Comparison of ENCODE assay signal across 18 cellular contexts in genomic region chr2:177318613-177319012, GRCh38. TPM values are rescaled to one million over a fixed set of nuclear protein-coding genes. Genes with fewer than 3 reads are reported as not detected.
A peak's percentile ranks its signal among the peaks of the same experiment; 100 is the strongest.
DNase-seq lines count a peak whose midpoint lies in the region; ATAC-seq and TF ChIP-seq lines count a peak whose summit lies in the region.
"Had no signal": no experiment of that assay in that cellular context is flagged by ENCODE, and none has a peak within 500 bp of the region (broad histone marks: within the 10 kb centered on the region; RNA-seq: fewer than 3 reads in every experiment).

No MANE protein-coding gene starts in this region.

- no peaks in the 10 kb centered on the region for H3K9me3 ChIP-seq in HEK293 (ENCODE audit: control insufficient read depth, insufficient read depth, low read depth, low read length)
- H3K9me3 ChIP-seq in IMR-90 (ENCODE audit: control insufficient read depth, insufficient read depth, low read length) = no peaks in the 10 kb centered on the region
- no peaks in the 10 kb centered on the region for H3K9me3 ChIP-seq in esophagus squamous epithelium
- H3K9me3 ChIP-seq: BE2C, BLaER1, Caco-2 had no signal

- H2BK120ac ChIP-seq in IMR-90 (ENCODE audit: low read depth, low read length) = no peak overlapping the region

- H2BK20ac ChIP-seq in IMR-90 (ENCODE audit: low read depth, low read length) = no peak overlapping the region

- no peak for ATAC-seq in IMR-90 (ENCODE audit: low read depth)

- no peak for DNase-seq in IMR-90
- DNase-seq in esophagus squamous epithelium (lab: John Stamatoyannopoulos, UW) = no peak
- DNase-seq in NCI-H1436 (lab: John Stamatoyannopoulos, UW) = no peak
- no peak for DNase-seq in HUDEP-2 (lab: John Stamatoyannopoulos, UW; ENCODE audit: unreplicated experiment in 76 of 76)
- no peak for DNase-seq in COLO829 (ENCODE audit: low spot score)
- DNase-seq: 8988T; ACHN; BE2C; C1 segment of cervical spinal cord; Caco-2; Calu3; CD4-positive, alpha-beta memory T cell; CD4-positive, CD25-positive, alpha-beta regulatory T cell; CD8-positive, alpha-beta memory T cell; DMS79 treated with DMSO at 0.1 percent for 48 hours; GF-D8 had no signal

- H3K36me3 ChIP-seq in HEK293 (ENCODE audit: control insufficient read depth in 2 of 2, insufficient read depth in 1 of 2, low read length in 2 of 2) = no peaks in the 10 kb centered on the region
- no peaks in the 10 kb centered on the region for H3K36me3 ChIP-seq in IMR-90 (ENCODE audit: control insufficient read depth, insufficient read depth, low read length)
- peaks cover 0 to 6% (median 0%) of the 10 kb centered on the region in 3 donors for H3K36me3 ChIP-seq in esophagus squamous epithelium
- H3K36me3 ChIP-seq: BE2C, BLaER1 had no signal

- no peak overlapping the region for H3K18ac ChIP-seq in IMR-90 (ENCODE audit: low read depth, low read length)

- H3K4me3 ChIP-seq in HEK293 (ENCODE audit: low read depth, low read length) = no peak overlapping the region
- H3K4me3 ChIP-seq in IMR-90 (ENCODE audit: insufficient read depth, low read depth, low read length) = no peak overlapping the region
- H3K4me3 ChIP-seq in esophagus squamous epithelium = no peak overlapping the region
- H3K4me3 ChIP-seq: BLaER1 had no signal

- TF ChIP-seq RAD21 in IMR-90 (IDR thresholded peaks at IDR 0.05; ENCODE audit: low read length) = no peak

- WGBS in IMR-90 (ENCODE audit: extremely low coverage in 2 of 2, insufficient read length in 1 of 2), 2 experiments = no CpG with 5 or more reads among the region's 1 CpG
- WGBS in esophagus squamous epithelium, 2 donors = 50 to 71% methylated on average over 1 of the region's 1 CpG

- no peak overlapping the region for H4K5ac ChIP-seq in IMR-90 (ENCODE audit: low read depth, low read length)

- H2BK5ac ChIP-seq in IMR-90 (ENCODE audit: low read depth, low read length, poor library complexity, severe bottlenecking) = no peak overlapping the region

- no peak overlapping the region for H3K56ac ChIP-seq in IMR-90 (ENCODE audit: extremely low read depth, insufficient read depth, low read length)

- peaks cover 11% of the 10 kb centered on the region for H3K9me1 ChIP-seq in IMR-90 (ENCODE audit: insufficient read depth, low read length)

- no peak overlapping the region for H3K4ac ChIP-seq in IMR-90 (ENCODE audit: low read depth, low read length)

- POLR2A ChIA-PET in HEK293 (lab: Yijun Ruan, JAX) = no interaction called here
- POLR2A ChIA-PET in IMR-90 (lab: Charles Lee; ENCODE audit: unreplicated experiment) = no interaction called here

- TF ChIP-seq CTCF in HEK293 (tag by site-specific recombination; IDR thresholded peaks at IDR 0.05) = no peak
- no peak for TF ChIP-seq CTCF in IMR-90 (conservative IDR thresholded peaks at IDR 0.05; ENCODE audit: low read depth, low read length)
- TF ChIP-seq CTCF in esophagus squamous epithelium (IDR thresholded peaks at IDR 0.05) = no peak

- intact Hi-C loops in IMR-90 (cut with micrococcal nuclease) = no loop called here
- intact Hi-C loops in esophagus squamous epithelium (cut with DNase I) = no loop called here

- no peak overlapping the region for H4K8ac ChIP-seq in IMR-90 (ENCODE audit: low read depth in 2 of 2, low read length in 2 of 2)

- peaks cover 6% of the 10 kb centered on the region for H3K4me1 ChIP-seq in HEK293 (ENCODE audit: control insufficient read depth, insufficient read depth, low read length)
- peaks cover 3% of the 10 kb centered on the region for H3K4me1 ChIP-seq in IMR-90 (ENCODE audit: control insufficient read depth, insufficient read depth, low read length)
- H3K4me1 ChIP-seq in esophagus squamous epithelium = peaks cover 11 to 72% (median 27%) of the 10 kb centered on the region in 3 donors
- H3K4me1 ChIP-seq: BE2C, BLaER1 had no signal

- H4K91ac ChIP-seq in IMR-90 (ENCODE audit: insufficient read depth, low read depth, low read length) = no peak overlapping the region

- in situ Hi-C loops in IMR-90 (cut with MboI; ENCODE audit: low sequenced_read_pairs) = no loop called here

- H3K14ac ChIP-seq in IMR-90 (replicated peaks; ENCODE audit: low read depth, low read length) = no peak overlapping the region

- BruUV-seq in IMR-90 (replicated peaks; lab: Mats Ljungman, UMichigan) = no TSS peak

- TF ChIP-seq POLR2A in IMR-90 (IDR thresholded peaks at IDR 0.05; ENCODE audit: low read depth, low read length) (no peak), esophagus squamous epithelium (IDR thresholded peaks at IDR 0.05) (no peak)

- no peak overlapping the region for H3K9ac ChIP-seq in IMR-90 (ENCODE audit: low read depth, low read length)
- H3K9ac ChIP-seq: BLaER1 had no signal

- H3K27ac ChIP-seq in HEK293 (ENCODE audit: extremely low read depth, low read depth, low read length) (no peak overlapping the region), IMR-90 (ENCODE audit: insufficient read depth, low read length) (no peak overlapping the region), esophagus squamous epithelium (peak overlapping the region in 3 of 4 donors; percentile 50 to 91 (median 89))
- H3K27ac ChIP-seq: BLaER1 had no signal

- CTCF ChIA-PET in HEK293 (lab: Yijun Ruan, JAX) = no interaction called here
- CTCF ChIA-PET in IMR-90 (lab: Yijun Ruan, JAX) = no interaction called here

- no peaks in the 10 kb centered on the region for H4K20me1 ChIP-seq in IMR-90 (ENCODE audit: insufficient read depth, low read length)
- H4K20me1 ChIP-seq: BLaER1 had no signal

- no peak overlapping the region for H2BK15ac ChIP-seq in IMR-90 (ENCODE audit: low read depth, low read length)

- dilution Hi-C loops in IMR-90 (cut with HindIII; ENCODE audit: low sequenced_read_pairs, unreplicated experiment) = no loop called here

- H2AFZ ChIP-seq in IMR-90 (replicated peaks; ENCODE audit: low read length, poor library complexity) = no peak overlapping the region

- H3K27me3 ChIP-seq in IMR-90 (ENCODE audit: control insufficient read depth, insufficient read depth, low read length) (no peaks in the 10 kb centered on the region), esophagus squamous epithelium (no peaks in the 10 kb centered on the region)
- H3K27me3 ChIP-seq: BE2C, BLaER1 had no signal

- H3K79me1 ChIP-seq in IMR-90 (ENCODE audit: low read depth in 1 of 2, low read length in 2 of 2) = no peaks in the 10 kb centered on the region; a peak in 1 of 4 replicates

- H2AK5ac ChIP-seq in IMR-90 (ENCODE audit: low read depth, low read length) = no peak overlapping the region

- no peak overlapping the region for H2AK9ac ChIP-seq in IMR-90 (replicated peaks; ENCODE audit: low read depth, low read length, poor library complexity)

- H3K23ac ChIP-seq in IMR-90 (ENCODE audit: low read depth, low read length) = no peak overlapping the region

- H3K4me2 ChIP-seq in IMR-90 (ENCODE audit: low read depth, low read length) = no peak overlapping the region
- H3K4me2 ChIP-seq: BLaER1 had no signal

TF ChIP-seq in HEK293, 187 proteins besides CTCF, POLR2A, EP300 and RAD21:
- TF ChIP-seq ZNF266 (tag by site-specific recombination; IDR thresholded peaks at IDR 0.05; ENCODE audit: low read depth) (no peak), ZEB2 (tag by site-specific recombination; IDR thresholded peaks at IDR 0.05) (no peak), SCRT2 (tag by site-specific recombination; IDR thresholded peaks at IDR 0.05) (0 out of 2 replicates have a peak, but pooled peaks have one; percentile 17), ZNF24 (tag by site-specific recombination; IDR thresholded peaks at IDR 0.05) (no peak), ZNF146 (tag by site-specific recombination; IDR thresholded peaks at IDR 0.05) (no peak), GLIS1 (tag by site-specific recombination; IDR thresholded peaks at IDR 0.05) (no peak)
TF ChIP-seq in HEK293: peak in this region for 1.

TF ChIP-seq in IMR-90, 13 proteins besides CTCF, POLR2A, EP300 and RAD21:
- TF ChIP-seq SMC3 (IDR thresholded peaks at IDR 0.05; ENCODE audit: low read depth, low read length) = no peak
- TF ChIP-seq CEBPB (IDR thresholded peaks at IDR 0.05; ENCODE audit: low read depth, low read length) = peak; percentile 25; the same call in 1 of the 2 replicates

RNA-seq across cellular contexts. Expression of gene NFE2L2, which starts 54.1 kb away (rescaled TPM):
- total RNA-seq in IMR-90 (2012; rRNA removed) = 72.8 and 83.5 TPM in 2 replicates
- polyA plus RNA-seq in IMR-90 (2012; rRNA removed) = 64.7 and 72.7 TPM in 2 replicates
- polyA plus RNA-seq in IMR-90 (2012; cell fraction: cytosol; rRNA removed) = 24.4 and 31.1 TPM in 2 replicates
- 12.9 and 91.4 TPM in 2 replicates for polyA plus RNA-seq in IMR-90 (2012; cell fraction: nucleus; rRNA removed; ENCODE audit: low replicate concordance)
- 100 to 1,000 TPM; 147 to 315 (median 189) TPM for total RNA-seq in esophagus squamous epithelium

Comparison
In these comparisons a context has a peak if more than half of its experiments do, and no peak if none do; other contexts are left out.
1. H3K27ac ChIP-seq: peak in esophagus squamous epithelium (3 of 4); none in HEK293 (single experiment) and IMR-90 (single experiment).